Comparison of ENCODE assay signal across 18 cellular contexts in genomic region chr10:14705548-14706234, GRCh38.
DNase-seq lines count a peak whose midpoint lies in the region; ATAC-seq, FAIRE-seq and TF ChIP-seq lines count a peak whose summit lies in the region.
"Had no signal": no experiment of that assay in that cellular context is flagged by ENCODE, and none has a peak within 500 bp of the region (broad histone marks: within the 10 kb centered on the region; RNA-seq: fewer than 3 reads in every experiment).

No MANE protein-coding gene starts in this region.

- no peaks in the 10 kb centered on the region for H3K36me3 ChIP-seq in K562 (ENCODE audit: control insufficient read depth, insufficient read depth, low read length)
- no peaks in the 10 kb centered on the region for H3K36me3 ChIP-seq in tibial nerve

- no peak overlapping the region for H3K4me2 ChIP-seq in K562 (ENCODE audit: insufficient read depth, low read length)

- intact Hi-C loops in K562 (cut with micrococcal nuclease): no loop called here

- H3K27me3 ChIP-seq in K562 (ENCODE audit: control insufficient read depth in 2 of 2, insufficient read depth in 2 of 2, low read length in 2 of 2) (no peaks in the 10 kb centered on the region), tibial nerve (no peaks in the 10 kb centered on the region)
- H3K27me3 ChIP-seq: testis had no signal

- H3K79me2 ChIP-seq in K562 (ENCODE audit: control insufficient read depth, insufficient read depth, low read length): no peaks in the 10 kb centered on the region

- no peak overlapping the region for H3K27ac ChIP-seq in K562 (ENCODE audit: extremely low read depth, low read depth, low read length)
- H3K27ac ChIP-seq in tibial nerve: no peak overlapping the region
- H3K27ac ChIP-seq: coronary artery, epithelial cell of prostate, testis had no signal

- POLR2A ChIA-PET in K562 (lab: Yijun Ruan, JAX): interaction anchor here (0.6 kb wide), 1 partner anchor 34 kb away, joined by 4 read pairs; no protein-coding TSS in a partner anchor

- H3K9me3 ChIP-seq in K562 (replicated peaks; ENCODE audit: control insufficient read depth, insufficient read depth, low read depth, low read length) (no peaks in the 10 kb centered on the region), tibial nerve (no peaks in the 10 kb centered on the region)
- H3K9me3 ChIP-seq: testis had no signal

- TF ChIP-seq POLR2A in K562 (conservative IDR thresholded peaks at IDR 0.05) (no peak), tibial nerve (IDR thresholded peaks at IDR 0.05) (no peak)

- TF ChIP-seq EP300 in K562 (IDR thresholded peaks at IDR 0.05; ENCODE audit: low read length) (no peak), tibial nerve (IDR thresholded peaks at IDR 0.05) (no peak)

- no peak overlapping the region for H3K9ac ChIP-seq in K562 (ENCODE audit: insufficient read depth in 1 of 2, low read depth in 2 of 2, low read length in 2 of 2)

- DNase-seq in NOMO-1 treated with dmso at 0.1 percent for 144 hours (lab: John Stamatoyannopoulos, UW; ENCODE audit: unreplicated experiment): peak; percentile 84
- no peak for DNase-seq in K562 (ENCODE audit: extremely low read depth in 1 of 4, low spot score in 3 of 4)
- no peak for DNase-seq in superior temporal gyrus (ENCODE audit: extremely low spot score)
- DNase-seq in tibial nerve (ENCODE audit: low spot score in 2 of 2): no peak
- no peak for DNase-seq in foreskin fibroblast
- no peak for DNase-seq in stimulated activated CD4-positive, alpha-beta T cell treated with anti-CD3 and anti-CD28 coated beads, Interleukin-2, amount 100 ng/mL, for 48 hours
- DNase-seq: activated CD8-positive, alpha-beta memory T cell treated with anti-CD3 and anti-CD28 coated beads, Interleukin-2, amount 50 U/mL, for 4 hours; CD4-positive, alpha-beta memory T cell; EL; islet precursor cell; mesenchymal stem cell; NCI-H146; testis had no signal

- in situ Hi-C loops in K562 (cut with MboI): no loop called here

- 2% methylated on average over 5 of the region's 5 CpGs for WGBS in K562 (ENCODE audit: insufficient coverage, low coverage, missing lambda C conversion rate)
- 65 to 67% methylated on average over 5 of the region's 5 CpGs for WGBS in tibial nerve, 2 donors

- no peak for TF ChIP-seq CTCF in K562 (IDR thresholded peaks at IDR 0.05 in 2 of 3, conservative IDR thresholded peaks at IDR 0.05 in 1 of 3; ENCODE audit: insufficient read depth in 2 of 3, low read depth in 1 of 3, low read length in 3 of 3)
- no peak for TF ChIP-seq CTCF in tibial nerve (IDR thresholded peaks at IDR 0.05)
- TF ChIP-seq CTCF in foreskin fibroblast (IDR thresholded peaks at IDR 0.05; ENCODE audit: low read depth, low read length): no peak

- ATAC-seq in HG02885 (IDR thresholded peaks at IDR 0.05; ENCODE audit: poor library complexity, unreplicated experiment) (peak; percentile 51), K562 (no peak)
- ATAC-seq: sciatic nerve had no signal

- no peak overlapping the region for H2AFZ ChIP-seq in K562 (ENCODE audit: low read depth, low read length)

- no peaks in the 10 kb centered on the region for H4K20me1 ChIP-seq in K562 (replicated peaks; ENCODE audit: control insufficient read depth, insufficient read depth, low read length)

- FAIRE-seq in K562 (lab: Jason Lieb, UNC): peak; percentile 15
- FAIRE-seq: astrocyte had no signal

- no peaks in the 10 kb centered on the region for H3K4me1 ChIP-seq in K562 (replicated peaks in 1 of 2; ENCODE audit: control insufficient read depth in 2 of 2, insufficient read depth in 2 of 2, low read length in 2 of 2)
- no peaks in the 10 kb centered on the region for H3K4me1 ChIP-seq in tibial nerve
- H3K4me1 ChIP-seq: testis had no signal

- TF ChIP-seq RAD21 in K562 (CRISPR knock-in tag; conservative IDR thresholded peaks at IDR 0.05 in 1 of 2, IDR thresholded peaks at IDR 0.05 in 1 of 2): no peak

- CTCF ChIA-PET in K562 (lab: Yijun Ruan, JAX; ENCODE audit: low intra/inter-chr PET ratio): no interaction called here

- no peaks in the 10 kb centered on the region for H3K9me1 ChIP-seq in K562 (ENCODE audit: control insufficient read depth, insufficient read depth, low read length)

- BruUV-seq in K562 (replicated peaks; lab: Mats Ljungman, UMichigan): no TSS peak

- H3K4me3 ChIP-seq in K562 (no peak overlapping the region), tibial nerve (no peak overlapping the region), foreskin fibroblast (ENCODE audit: low read depth in 1 of 2, low read length in 2 of 2) (no peak overlapping the region)
- H3K4me3 ChIP-seq: coronary artery, testis had no signal

TF ChIP-seq in K562, 482 proteins besides CTCF, POLR2A, EP300 and RAD21:
- TF ChIP-seq ZNF445 (CRISPR knock-in tag; IDR thresholded peaks at IDR 0.05; ENCODE audit: low read depth): no peak
- TF ChIP-seq ZNF407 (IDR thresholded peaks at IDR 0.05; ENCODE audit: low read depth): no peak
- TF ChIP-seq HMBOX1 (IDR thresholded peaks at IDR 0.05): no peak
- no peak for TF ChIP-seq NCOA4 (IDR thresholded peaks at IDR 0.05; ENCODE audit: partially characterized antibody)
